ENCODE assay signal across 19 cellular contexts in the genomic region with DNA sequence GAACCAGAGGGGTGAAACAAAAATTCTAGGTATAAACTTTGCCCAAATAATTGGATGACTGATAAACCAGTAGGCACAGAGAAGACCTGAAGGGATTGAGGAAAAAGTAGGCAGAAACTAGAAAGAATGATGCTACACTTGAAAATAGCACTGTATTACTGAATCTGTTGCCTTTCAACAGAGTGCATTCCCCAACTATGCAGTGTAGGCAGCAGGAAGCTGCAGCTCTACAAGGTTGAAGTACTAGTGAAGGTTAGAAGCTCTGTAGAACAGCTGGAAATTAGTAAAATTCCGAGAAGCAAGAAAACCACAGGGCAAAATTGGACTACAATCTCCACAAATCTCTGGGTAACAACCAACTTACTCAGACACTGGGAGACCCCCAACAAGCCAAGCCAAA. TPM values are rescaled to one million over a fixed set of nuclear protein-coding genes. Genes with fewer than 3 reads are reported as not detected.
DNase-seq lines count a peak whose midpoint lies in the region; ATAC-seq and TF ChIP-seq lines count a peak whose summit lies in the region.
"Had no signal": no experiment of that assay in that cellular context is flagged by ENCODE, and none has a peak within 500 bp of the region (broad histone marks: within the 10 kb centered on the region; RNA-seq: fewer than 3 reads in every experiment).

No MANE protein-coding gene starts in this region.

- H3K9me3 ChIP-seq in gastroesophageal sphincter, result peaks cover 0 to 12% (median 0%) of the 10 kb centered on the region in 3 donors
- H3K9me3 ChIP-seq: BE2C, Peyer's patch had no signal

- peaks cover 0 to 23% (median 0%) of the 10 kb centered on the region in 3 donors for H3K4me1 ChIP-seq in gastroesophageal sphincter
- H3K4me1 ChIP-seq: BE2C, Peyer's patch had no signal

- H3K36me3 ChIP-seq in gastroesophageal sphincter, result peaks cover 0 to 9% of the 10 kb centered on the region in 2 donors
- H3K36me3 ChIP-seq: BE2C, Peyer's patch had no signal

- TF ChIP-seq EP300 in gastroesophageal sphincter (IDR thresholded peaks at IDR 0.05), result no peak

- 100% methylated on average over 1 of the region's 1 CpG; no CpG with 5 or more reads in 1 of the 2 donors for WGBS in gastroesophageal sphincter (ENCODE audit: low coverage in 1 of 2), 2 donors

- peaks cover 3 to 6% of the 10 kb centered on the region in 2 donors for H3K9me3 Mint-ChIP-seq in activated T-cell treated with anti-CD3 and anti-CD28 coated beads, Interleukin-2, amount 50 U/mL, for 72 hours
- H3K9me3 Mint-ChIP-seq in Calu3 (ENCODE audit: low read depth, unreplicated experiment) (peaks cover 5% of the 10 kb centered on the region), progenitor cell of endocrine pancreas (ENCODE audit: low read depth) (peaks cover 40% of the 10 kb centered on the region)
- H3K9me3 Mint-ChIP-seq in effector memory CD8-positive, alpha-beta T cell, result no peaks in the 10 kb centered on the region

- TF ChIP-seq POLR2A in gastroesophageal sphincter (IDR thresholded peaks at IDR 0.05), result no peak

- TF ChIP-seq CTCF in Calu3 (IDR thresholded peaks at IDR 0.05; ENCODE audit: unreplicated experiment) (no peak), progenitor cell of endocrine pancreas (IDR thresholded peaks at IDR 0.05; ENCODE audit: unreplicated experiment) (no peak), gastroesophageal sphincter (IDR thresholded peaks at IDR 0.05) (no peak)

- CTCF ChIA-PET in Calu3 (lab: Charles Lee), result no interaction called here

- no peaks in the 10 kb centered on the region for H3K27me3 ChIP-seq in gastroesophageal sphincter
- H3K27me3 ChIP-seq: BE2C, Peyer's patch had no signal

- no peak overlapping the region for H3K4me3 ChIP-seq in gastroesophageal sphincter
- H3K4me3 ChIP-seq: Peyer's patch had no signal

- H3K4me3 Mint-ChIP-seq in activated T-cell treated with anti-CD3 and anti-CD28 coated beads, Interleukin-2, amount 50 U/mL, for 72 hours, result peak overlapping the region in 1 of 2 donors; percentile 31
- H3K4me3 Mint-ChIP-seq in Calu3 (ENCODE audit: low read depth, unreplicated experiment) (no peak overlapping the region), progenitor cell of endocrine pancreas (ENCODE audit: low read depth) (no peak overlapping the region)
- H3K4me3 Mint-ChIP-seq in effector memory CD8-positive, alpha-beta T cell, result peak overlapping the region; percentile 39 to 45

- intact Hi-C loops in Calu3 (cut with micrococcal nuclease; ENCODE audit: unreplicated experiment), result no loop called here

- H3K4me1 Mint-ChIP-seq in activated T-cell treated with anti-CD3 and anti-CD28 coated beads, Interleukin-2, amount 50 U/mL, for 72 hours (ENCODE audit: low read depth), result peaks cover 36% of the 10 kb centered on the region
- H3K4me1 Mint-ChIP-seq in Calu3 (ENCODE audit: low read depth, unreplicated experiment) (peaks cover 34% of the 10 kb centered on the region), progenitor cell of endocrine pancreas (ENCODE audit: low read depth) (peaks cover 13% of the 10 kb centered on the region)
- peaks cover 65 to 92% of the 10 kb centered on the region in 2 donors for H3K4me1 Mint-ChIP-seq in effector memory CD8-positive, alpha-beta T cell (ENCODE audit: low read depth in 2 of 2)

- H3K36me3 Mint-ChIP-seq in activated T-cell treated with anti-CD3 and anti-CD28 coated beads, Interleukin-2, amount 50 U/mL, for 72 hours (ENCODE audit: insufficient read depth in 2 of 2), result peaks cover 10 to 48% of the 10 kb centered on the region in 2 donors
- H3K36me3 Mint-ChIP-seq in Calu3 (ENCODE audit: insufficient read depth, unreplicated experiment) (peaks cover 20% of the 10 kb centered on the region), progenitor cell of endocrine pancreas (ENCODE audit: insufficient read depth) (peaks cover 69% of the 10 kb centered on the region)
- peaks cover 17% of the 10 kb centered on the region for H3K36me3 Mint-ChIP-seq in effector memory CD8-positive, alpha-beta T cell (ENCODE audit: insufficient read depth)

- H3K27ac ChIP-seq in gastroesophageal sphincter, result no peak overlapping the region
- H3K27ac ChIP-seq: Peyer's patch had no signal

- H3K27me3 Mint-ChIP-seq in activated T-cell treated with anti-CD3 and anti-CD28 coated beads, Interleukin-2, amount 50 U/mL, for 72 hours (ENCODE audit: low read depth), result no peaks in the 10 kb centered on the region
- H3K27me3 Mint-ChIP-seq in Calu3 (ENCODE audit: unreplicated experiment) (no peaks in the 10 kb centered on the region), progenitor cell of endocrine pancreas (no peaks in the 10 kb centered on the region)
- no peaks in the 10 kb centered on the region for H3K27me3 Mint-ChIP-seq in effector memory CD8-positive, alpha-beta T cell
- H3K27me3 Mint-ChIP-seq: CD8-positive, alpha-beta memory T cell had no signal

- ATAC-seq in activated T-cell treated with anti-CD3 and anti-CD28 coated beads, Interleukin-2, amount 50 U/mL, for 72 hours (replicated peaks in 1 of 2), result no peak
- ATAC-seq in effector memory CD8-positive, alpha-beta T cell (replicated peaks), result peak; percentile 31
- ATAC-seq in gastroesophageal sphincter, result no peak
- no peak for ATAC-seq in GM18517 (IDR thresholded peaks at IDR 0.05; ENCODE audit: unreplicated experiment)

- no TSS peak for BruUV-seq in Calu3 (replicated peaks; lab: Mats Ljungman, UMichigan)

- peak overlapping the region; percentile 82 for H3K27ac Mint-ChIP-seq in activated T-cell treated with anti-CD3 and anti-CD28 coated beads, Interleukin-2, amount 50 U/mL, for 72 hours
- peak overlapping the region; percentile 77 for H3K27ac Mint-ChIP-seq in Calu3 (ENCODE audit: unreplicated experiment)
- peak overlapping the region in 1 of 2 donors; percentile 13 for H3K27ac Mint-ChIP-seq in effector memory CD8-positive, alpha-beta T cell
- H3K27ac Mint-ChIP-seq in progenitor cell of endocrine pancreas, result peak overlapping the region; percentile 25

- DNase-seq in activated T-cell treated with anti-CD3 and anti-CD28 coated beads, Interleukin-2, amount 50 U/mL, for 72 hours, result no peak
- DNase-seq in activated T-cell treated with anti-CD3 and anti-CD28 coated beads for 4 hours (no peak), Calu3 (no peak), progenitor cell of endocrine pancreas (ENCODE audit: low spot score, unreplicated experiment) (no peak), DMS79 (lab: John Stamatoyannopoulos, UW) (no peak)
- no peak for DNase-seq in effector memory CD8-positive, alpha-beta T cell
- DNase-seq: 8988T; BE2C; CD8-positive, alpha-beta memory T cell; DMS79 treated with DMSO at 0.1 percent for 48 hours; H7; KG1; MV-4-11; NCI-H1694 treated with DMSO at 0.1 percent for 48 hours; NCI-H748 treated with DMSO at 0.1 percent for 48 hours; NK-92 treated with Interleukin-12 subunit alpha and Interleukin-12 subunit beta, amount 100 ng/mL, for 24 hours; Peyer's patch had no signal

RNA-seq across cellular contexts. Expression of a gene that starts 27.4 kb away (rescaled TPM):
- total RNA-seq in activated T-cell treated with anti-CD3 and anti-CD28 coated beads, Interleukin-2, amount 50 U/mL, for 72 hours, result 10 to 100 TPM; 54.7 to 68.6 TPM
- 69.4 and 76.0 TPM in 2 replicates for total RNA-seq in Calu3 (2022)
- total RNA-seq in progenitor cell of endocrine pancreas, result 100 and 101 TPM in 2 replicates
- total RNA-seq in gastroesophageal sphincter, result 10 to 100 TPM; 40.2 to 83.3 (median 53.8) TPM

Comparison
In these comparisons a context has a peak if more than half of its experiments do, and no peak if none do; other contexts are left out.
1. H3K4me3 Mint-ChIP-seq: peak in effector memory CD8-positive, alpha-beta T cell (2 of 2); none in Calu3 (single experiment) and progenitor cell of endocrine pancreas (single experiment).